In the genomic region with DNA sequence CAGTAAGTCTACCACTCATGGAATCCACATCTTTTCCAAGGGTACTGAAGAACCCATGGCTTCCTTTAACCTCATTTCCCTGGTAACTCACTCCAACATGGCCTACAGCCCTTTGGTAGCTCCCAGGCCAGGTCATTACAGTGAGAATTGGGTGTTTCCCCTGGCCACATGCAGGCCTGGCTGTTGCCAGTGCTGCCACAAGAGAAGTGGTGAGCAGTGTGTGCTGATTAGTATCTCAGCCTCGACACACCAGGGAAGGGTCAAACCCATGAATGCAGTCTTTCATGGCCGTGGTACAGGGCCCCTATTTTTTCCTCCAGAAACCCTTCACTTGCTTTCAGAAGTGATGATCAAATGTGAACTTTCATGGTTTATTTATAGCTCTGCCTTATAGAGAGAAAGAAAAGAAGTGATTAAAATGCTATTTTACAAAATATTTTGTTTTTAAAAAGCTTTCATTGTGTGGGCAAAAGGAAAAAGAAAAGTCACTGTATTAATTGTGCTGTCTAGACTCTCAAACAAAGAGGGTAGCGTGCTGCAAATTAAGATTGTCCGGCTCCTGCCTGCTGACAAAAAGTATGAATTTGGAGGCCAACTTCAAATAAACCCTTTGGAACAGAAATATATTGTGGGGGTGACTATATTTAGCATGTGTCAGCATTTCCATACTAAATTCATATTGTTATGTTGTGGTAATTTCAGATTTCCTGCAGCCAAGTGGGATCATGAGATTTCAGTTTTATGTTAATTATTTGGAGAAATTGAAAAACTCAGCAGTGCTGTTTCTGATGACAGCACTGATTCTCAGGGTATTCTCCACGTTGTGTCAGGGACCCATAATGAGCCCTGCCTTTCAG, we compare ENCODE assay signal across 10 cellular contexts.
A peak's percentile ranks its signal among the peaks of the same experiment; 100 is the strongest.
DNase-seq lines count a peak whose midpoint lies in the region; ATAC-seq lines count a peak whose summit lies in the region.
"Had no signal": no experiment of that assay in that cellular context is flagged by ENCODE, and none has a peak within 500 bp of the region (broad histone marks: within the 10 kb centered on the region; RNA-seq: fewer than 3 reads in every experiment).

No MANE protein-coding gene starts in this region.

- no peaks in the 10 kb centered on the region for H3K9me3 ChIP-seq in mesodermal cell (ENCODE audit: control insufficient read depth, low read length)
- H3K9me3 ChIP-seq: upper lobe of left lung had no signal

- no peaks in the 10 kb centered on the region for H3K36me3 ChIP-seq in mesodermal cell (ENCODE audit: control insufficient read depth, insufficient read depth, low read length)
- H3K36me3 ChIP-seq: upper lobe of left lung had no signal

- no peaks in the 10 kb centered on the region for H3K4me1 ChIP-seq in mesodermal cell (ENCODE audit: control insufficient read depth, insufficient read depth, low read length, poor library complexity, severe bottlenecking)

- H3K4me3 ChIP-seq in mesodermal cell (ENCODE audit: extremely low read depth, insufficient read depth, low read length, poor library complexity, severe bottlenecking), result no peak overlapping the region
- H3K4me3 ChIP-seq: upper lobe of left lung had no signal

- 100% methylated on average over 2 of the region's 5 CpGs; no CpG with 5 or more reads in 1 of the 2 experiments for WGBS in mesodermal cell (ENCODE audit: insufficient coverage in 2 of 2), 2 experiments

- ATAC-seq in GM18519 (IDR thresholded peaks at IDR 0.05; ENCODE audit: low FRiP score, unreplicated experiment) (peak; percentile 51), GM21717 (IDR thresholded peaks at IDR 0.05; ENCODE audit: unreplicated experiment) (peak; percentile 78), HG03520 (IDR thresholded peaks at IDR 0.05; ENCODE audit: unreplicated experiment) (peak; percentile 60)

- H3K27ac ChIP-seq in mesodermal cell (ENCODE audit: low read depth, low read length, severe bottlenecking), result peak overlapping the region; percentile 48
- H3K27ac ChIP-seq: upper lobe of left lung had no signal

- DNase-seq in NCI-H510A treated with DMSO at 0.1 percent for 48 hours (lab: John Stamatoyannopoulos, UW), result no peak
- DNase-seq in NCI-H128 (lab: John Stamatoyannopoulos, UW; ENCODE audit: unreplicated experiment), result no peak
- DNase-seq in ureter (ENCODE audit: low spot score), result no peak
- no peak for DNase-seq in NCI-H748 (lab: John Stamatoyannopoulos, UW; ENCODE audit: unreplicated experiment)
- DNase-seq: stimulated activated CD4-positive, alpha-beta T cell treated with anti-CD3 and anti-CD28 coated beads, Interleukin-2, amount 100 ng/mL, for 24 hours; upper lobe of left lung had no signal
